16 cellular contexts compared by ENCODE assay signal in genomic region chr5:82331557-82331956, GRCh38.
"Had no signal": no experiment of that assay in that cellular context is flagged by ENCODE, and none has a peak within 500 bp of the region (broad histone marks: within the 10 kb centered on the region; RNA-seq: fewer than 3 reads in every experiment).

No MANE protein-coding gene starts in this region.

- H3K27ac Mint-ChIP-seq: activated CD4-positive, alpha-beta T cell treated with anti-CD3 and anti-CD28 coated beads, Interleukin-2, amount 10 ng/mL, durations not matched to agents 7 days and 5 days; stimulated activated naive CD8-positive, alpha-beta T cell treated with anti-CD3 and anti-CD28 coated beads, Interleukin-15, amount 100 ng/mL, for 72 hours had no signal

- H3K27ac ChIP-seq: foreskin keratinocyte had no signal

- H3K9me3 Mint-ChIP-seq: activated CD4-positive, alpha-beta T cell treated with anti-CD3 and anti-CD28 coated beads, Interleukin-2, amount 10 ng/mL, durations not matched to agents 7 days and 5 days; activated T-cell treated with anti-CD3 and anti-CD28 coated beads, Interleukin-2, amount 50 U/mL, for 4 hours had no signal

- H3K27me3 Mint-ChIP-seq: stimulated activated naive CD8-positive, alpha-beta T cell treated with anti-CD3 and anti-CD28 coated beads, Interleukin-15, amount 100 ng/mL, for 72 hours had no signal

- H3K36me3 ChIP-seq: cardiac muscle cell had no signal

- DNase-seq: activated CD4-positive, alpha-beta T cell treated with anti-CD3 and anti-CD28 coated beads, Interleukin-2, amount 10 ng/mL, durations not matched to agents 7 days and 5 days; activated CD8-positive, alpha-beta memory T cell treated with anti-CD3 and anti-CD28 coated beads, Interleukin-2, amount 50 U/mL, for 4 hours; activated naive CD4-positive, alpha-beta T cell treated with anti-CD3 and anti-CD28 coated beads, Interleukin-2, amount 50 U/mL, for 16 hours; activated T-cell treated with anti-CD3 and anti-CD28 coated beads, Interleukin-2, amount 50 U/mL, for 4 hours; foreskin keratinocyte; hypothalamus; occipital lobe; retina; stimulated activated CD4-positive, alpha-beta T cell treated with anti-CD3 and anti-CD28 coated beads, Interleukin-15, amount 100 ng/mL, for 24 hours; stimulated activated CD4-positive, alpha-beta T cell treated with anti-CD3 and anti-CD28 coated beads, Interleukin-2, amount 100 ng/mL, for 48 hours; stimulated activated naive CD8-positive, alpha-beta T cell treated with anti-CD3 and anti-CD28 coated beads, Interleukin-15, amount 100 ng/mL, for 72 hours; T-helper 1 cell; T1000 had no signal

- H3K4me3 Mint-ChIP-seq: activated CD4-positive, alpha-beta T cell treated with anti-CD3 and anti-CD28 coated beads, Interleukin-2, amount 10 ng/mL, durations not matched to agents 7 days and 5 days; activated T-cell treated with anti-CD3 and anti-CD28 coated beads, Interleukin-2, amount 50 U/mL, for 4 hours; stimulated activated naive CD8-positive, alpha-beta T cell treated with anti-CD3 and anti-CD28 coated beads, Interleukin-15, amount 100 ng/mL, for 72 hours had no signal

- ATAC-seq: activated CD4-positive, CD25-positive, alpha-beta regulatory T cell treated with anti-CD3 and anti-CD28 coated beads, Interleukin-2, amount 50 U/mL, for 24 hours; activated T-cell treated with anti-CD3 and anti-CD28 coated beads, Interleukin-2, amount 50 U/mL, for 4 hours; foreskin keratinocyte; left lobe of liver; stimulated activated naive CD8-positive, alpha-beta T cell treated with anti-CD3 and anti-CD28 coated beads, Interleukin-15, amount 100 ng/mL, for 72 hours had no signal

- H3K4me1 Mint-ChIP-seq: activated CD4-positive, alpha-beta T cell treated with anti-CD3 and anti-CD28 coated beads, Interleukin-2, amount 10 ng/mL, durations not matched to agents 7 days and 5 days; stimulated activated naive CD8-positive, alpha-beta T cell treated with anti-CD3 and anti-CD28 coated beads, Interleukin-15, amount 100 ng/mL, for 72 hours had no signal

- H3K4me1 ChIP-seq: foreskin keratinocyte had no signal

- H3K4me3 ChIP-seq: cardiac muscle cell had no signal

- H3K27me3 ChIP-seq: cardiac muscle cell had no signal
